In genomic region chr12:120686690-120687569, GRCh38 we compare ENCODE assay signal across 1 cellular context.
TF ChIP-seq lines count a peak whose summit lies in the region.

A gene with protein sequence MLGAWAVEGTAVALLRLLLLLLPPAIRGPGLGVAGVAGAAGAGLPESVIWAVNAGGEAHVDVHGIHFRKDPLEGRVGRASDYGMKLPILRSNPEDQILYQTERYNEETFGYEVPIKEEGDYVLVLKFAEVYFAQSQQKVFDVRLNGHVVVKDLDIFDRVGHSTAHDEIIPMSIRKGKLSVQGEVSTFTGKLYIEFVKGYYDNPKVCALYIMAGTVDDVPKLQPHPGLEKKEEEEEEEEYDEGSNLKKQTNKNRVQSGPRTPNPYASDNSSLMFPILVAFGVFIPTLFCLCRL (plus strand): TSS chr12:120687149. CDS start chr12:120687297, 148 bp downstream.

TF ChIP-seq in GM12878, 131 proteins besides CTCF, POLR2A, EP300 and RAD21 (continued from another document and continues in another):
- TF ChIP-seq, protein P1, sequence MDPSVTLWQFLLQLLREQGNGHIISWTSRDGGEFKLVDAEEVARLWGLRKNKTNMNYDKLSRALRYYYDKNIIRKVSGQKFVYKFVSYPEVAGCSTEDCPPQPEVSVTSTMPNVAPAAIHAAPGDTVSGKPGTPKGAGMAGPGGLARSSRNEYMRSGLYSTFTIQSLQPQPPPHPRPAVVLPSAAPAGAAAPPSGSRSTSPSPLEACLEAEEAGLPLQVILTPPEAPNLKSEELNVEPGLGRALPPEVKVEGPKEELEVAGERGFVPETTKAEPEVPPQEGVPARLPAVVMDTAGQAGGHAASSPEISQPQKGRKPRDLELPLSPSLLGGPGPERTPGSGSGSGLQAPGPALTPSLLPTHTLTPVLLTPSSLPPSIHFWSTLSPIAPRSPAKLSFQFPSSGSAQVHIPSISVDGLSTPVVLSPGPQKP (IDR thresholded peaks at IDR 0.05; ENCODE audit: low read depth, low read length) = peak; percentile 97
- TF ChIP-seq ZBTB33 (IDR thresholded peaks at IDR 0.05) (no peak), CEBPZ (IDR thresholded peaks at IDR 0.05; ENCODE audit: low read depth, low read length) (no peak), ZNF384 (IDR thresholded peaks at IDR 0.05; ENCODE audit: borderline replicate concordance, low read depth, low read length) (no peak), ZBTB11 (CRISPR knock-in tag; IDR thresholded peaks at IDR 0.05) (peak; percentile 96), MXI1 (IDR thresholded peaks at IDR 0.05; ENCODE audit: low read depth, low read length) (no peak; the same call in 1 of the 2 replicates), SMAD5 (IDR thresholded peaks at IDR 0.05; ENCODE audit: low read depth) (no peak), MEF2A (IDR thresholded peaks at IDR 0.05; ENCODE audit: insufficient read depth, low read depth, low read length) (peak; percentile 65; the same call in 1 of the 2 replicates), DPF2 (IDR thresholded peaks at IDR 0.05) (peak; percentile 28; the same call in 1 of the 2 replicates), ETV6 (conservative IDR thresholded peaks at IDR 0.05 in 1 of 2, IDR thresholded peaks at IDR 0.05 in 1 of 2; ENCODE audit: borderline replicate concordance in 1 of 2, low read depth in 1 of 2) (peak in 1 of 2 experiments; percentile 75; a peak in 1 of 4 replicates), SREBF2 (IDR thresholded peaks at IDR 0.05; ENCODE audit: low read length) (peak; percentile 82), NFIC (IDR thresholded peaks at IDR 0.05; ENCODE audit: low read depth, low read length) (no peak; the same call in 1 of the 2 replicates), ZNF207 (IDR thresholded peaks at IDR 0.05; ENCODE audit: borderline replicate concordance) (peak; percentile 93; the same call in 1 of the 2 replicates), GABPA (IDR thresholded peaks at IDR 0.05; ENCODE audit: low read depth) (peak; percentile 98), RB1 (IDR thresholded peaks at IDR 0.05; ENCODE audit: borderline replicate concordance) (peak; percentile 14; the same call in 1 of the 2 replicates), BHLHE40 (IDR thresholded peaks at IDR 0.05; ENCODE audit: borderline replicate concordance in 1 of 2, low read depth in 2 of 2, low read length in 1 of 2) (peak; percentile 2 to 75; a peak in 2 of 4 replicates), BCLAF1 (IDR thresholded peaks at IDR 0.05) (no peak), LARP7 (IDR thresholded peaks at IDR 0.05) (peak; percentile 76), KAT2A (conservative IDR thresholded peaks at IDR 0.05; ENCODE audit: control insufficient read depth, low read depth, low read length) (no peak), BACH1 (IDR thresholded peaks at IDR 0.05; ENCODE audit: borderline replicate concordance) (peak; percentile 59), ZNF687 (IDR thresholded peaks at IDR 0.05) (peak; percentile 44), PML (IDR thresholded peaks at IDR 0.05; ENCODE audit: low read length) (0 out of 2 replicates have a peak, but pooled peaks have one; percentile 45), ZNF217 (IDR thresholded peaks at IDR 0.05) (no peak)
- TF ChIP-seq, protein P2, sequence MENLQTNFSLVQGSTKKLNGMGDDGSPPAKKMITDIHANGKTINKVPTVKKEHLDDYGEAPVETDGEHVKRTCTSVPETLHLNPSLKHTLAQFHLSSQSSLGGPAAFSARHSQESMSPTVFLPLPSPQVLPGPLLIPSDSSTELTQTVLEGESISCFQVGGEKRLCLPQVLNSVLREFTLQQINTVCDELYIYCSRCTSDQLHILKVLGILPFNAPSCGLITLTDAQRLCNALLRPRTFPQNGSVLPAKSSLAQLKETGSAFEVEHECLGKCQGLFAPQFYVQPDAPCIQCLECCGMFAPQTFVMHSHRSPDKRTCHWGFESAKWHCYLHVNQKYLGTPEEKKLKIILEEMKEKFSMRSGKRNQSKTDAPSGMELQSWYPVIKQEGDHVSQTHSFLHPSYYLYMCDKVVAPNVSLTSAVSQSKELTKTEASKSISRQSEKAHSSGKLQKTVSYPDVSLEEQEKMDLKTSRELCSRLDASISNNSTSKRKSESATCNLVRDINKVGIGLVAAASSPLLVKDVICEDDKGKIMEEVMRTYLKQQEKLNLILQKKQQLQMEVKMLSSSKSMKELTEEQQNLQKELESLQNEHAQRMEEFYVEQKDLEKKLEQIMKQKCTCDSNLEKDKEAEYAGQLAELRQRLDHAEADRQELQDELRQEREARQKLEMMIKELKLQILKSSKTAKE (IDR thresholded peaks at IDR 0.05; ENCODE audit: low read depth, poor library complexity, severe bottlenecking) = peak; percentile 77
- TF ChIP-seq, protein P3, sequence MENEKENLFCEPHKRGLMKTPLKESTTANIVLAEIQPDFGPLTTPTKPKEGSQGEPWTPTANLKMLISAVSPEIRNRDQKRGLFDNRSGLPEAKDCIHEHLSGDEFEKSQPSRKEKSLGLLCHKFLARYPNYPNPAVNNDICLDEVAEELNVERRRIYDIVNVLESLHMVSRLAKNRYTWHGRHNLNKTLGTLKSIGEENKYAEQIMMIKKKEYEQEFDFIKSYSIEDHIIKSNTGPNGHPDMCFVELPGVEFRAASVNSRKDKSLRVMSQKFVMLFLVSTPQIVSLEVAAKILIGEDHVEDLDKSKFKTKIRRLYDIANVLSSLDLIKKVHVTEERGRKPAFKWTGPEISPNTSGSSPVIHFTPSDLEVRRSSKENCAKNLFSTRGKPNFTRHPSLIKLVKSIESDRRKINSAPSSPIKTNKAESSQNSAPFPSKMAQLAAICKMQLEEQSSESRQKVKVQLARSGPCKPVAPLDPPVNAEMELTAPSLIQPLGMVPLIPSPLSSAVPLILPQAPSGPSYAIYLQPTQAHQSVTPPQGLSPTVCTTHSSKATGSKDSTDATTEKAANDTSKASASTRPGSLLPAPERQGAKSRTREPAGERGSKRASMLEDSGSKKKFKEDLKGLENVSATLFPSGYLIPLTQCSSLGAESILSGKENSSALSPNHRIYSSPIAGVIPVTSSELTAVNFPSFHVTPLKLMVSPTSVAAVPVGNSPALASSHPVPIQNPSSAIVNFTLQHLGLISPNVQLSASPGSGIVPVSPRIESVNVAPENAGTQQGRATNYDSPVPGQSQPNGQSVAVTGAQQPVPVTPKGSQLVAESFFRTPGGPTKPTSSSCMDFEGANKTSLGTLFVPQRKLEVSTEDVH (IDR thresholded peaks at IDR 0.05; ENCODE audit: low read depth, partially characterized antibody) = peak; percentile 93
- TF ChIP-seq, protein P4, sequence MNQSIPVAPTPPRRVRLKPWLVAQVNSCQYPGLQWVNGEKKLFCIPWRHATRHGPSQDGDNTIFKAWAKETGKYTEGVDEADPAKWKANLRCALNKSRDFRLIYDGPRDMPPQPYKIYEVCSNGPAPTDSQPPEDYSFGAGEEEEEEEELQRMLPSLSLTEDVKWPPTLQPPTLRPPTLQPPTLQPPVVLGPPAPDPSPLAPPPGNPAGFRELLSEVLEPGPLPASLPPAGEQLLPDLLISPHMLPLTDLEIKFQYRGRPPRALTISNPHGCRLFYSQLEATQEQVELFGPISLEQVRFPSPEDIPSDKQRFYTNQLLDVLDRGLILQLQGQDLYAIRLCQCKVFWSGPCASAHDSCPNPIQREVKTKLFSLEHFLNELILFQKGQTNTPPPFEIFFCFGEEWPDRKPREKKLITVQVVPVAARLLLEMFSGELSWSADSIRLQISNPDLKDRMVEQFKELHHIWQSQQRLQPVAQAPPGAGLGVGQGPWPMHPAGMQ (IDR thresholded peaks at IDR 0.05; ENCODE audit: borderline replicate concordance) = peak; percentile 57; the same call in 1 of the 2 replicates
